In genomic region chr21:34910396-34910795, GRCh38 we compare ENCODE assay signal across 18 cellular contexts.
DNase-seq lines count a peak whose midpoint lies in the region; ATAC-seq and TF ChIP-seq lines count a peak whose summit lies in the region.
"Had no signal": no experiment of that assay in that cellular context is flagged by ENCODE, and none has a peak within 500 bp of the region (broad histone marks: within the 10 kb centered on the region; RNA-seq: fewer than 3 reads in every experiment).

No MANE protein-coding gene starts in this region.

- H3K9me3 ChIP-seq in left ventricle myocardium inferior (replicated peaks) (no peaks in the 10 kb centered on the region), tibial artery (no peaks in the 10 kb centered on the region), ascending aorta (no peaks in the 10 kb centered on the region)
- H3K9me3 ChIP-seq: pancreas, uterus had no signal

- TF ChIP-seq CTCF in left ventricle myocardium inferior (IDR thresholded peaks at IDR 0.05; ENCODE audit: borderline replicate concordance) = no peak
- no peak for TF ChIP-seq CTCF in tibial artery (IDR thresholded peaks at IDR 0.05)
- TF ChIP-seq CTCF in ascending aorta (IDR thresholded peaks at IDR 0.05) = no peak

- H3K4me1 ChIP-seq in left ventricle myocardium inferior (no peaks in the 10 kb centered on the region), tibial artery (no peaks in the 10 kb centered on the region), ascending aorta (no peaks in the 10 kb centered on the region)
- H3K4me1 ChIP-seq: uterus had no signal

- peak; percentile 21 for ATAC-seq in left ventricle myocardium superior
- ATAC-seq in HG02678 (IDR thresholded peaks at IDR 0.05; ENCODE audit: unreplicated experiment) = no peak
- ATAC-seq: Panc1; stimulated activated naive CD8-positive, alpha-beta T cell treated with anti-CD3 and anti-CD28 coated beads, Interleukin-15, Interleukin-2, amounts not matched to agents 100 U/mL and 50 U/mL, for 24 hours had no signal

- no peak overlapping the region for H3K27ac ChIP-seq in left ventricle myocardium inferior (replicated peaks)
- no peak overlapping the region for H3K27ac ChIP-seq in tibial artery
- H3K27ac ChIP-seq in ascending aorta = no peak overlapping the region
- H3K27ac ChIP-seq: pancreas, uterus had no signal

- intact Hi-C loops in left ventricle myocardium superior (cut with micrococcal nuclease) = no loop called here
- intact Hi-C loops in left ventricle myocardium inferior (cut with micrococcal nuclease) = no loop called here
- intact Hi-C loops in tibial artery (cut with DNase I; ENCODE audit: low total_unique reads) = no loop called here
- intact Hi-C loops in ascending aorta (cut with DNase I) = no loop called here

- H3K4me3 ChIP-seq in left ventricle myocardium inferior = no peak overlapping the region
- H3K4me3 ChIP-seq in tibial artery = no peak overlapping the region
- no peak overlapping the region for H3K4me3 ChIP-seq in ascending aorta
- H3K4me3 ChIP-seq: pancreas, skin epidermis, uterus had no signal

- H3K36me3 ChIP-seq in left ventricle myocardium inferior (no peaks in the 10 kb centered on the region), tibial artery (no peaks in the 10 kb centered on the region), ascending aorta (no peaks in the 10 kb centered on the region)
- H3K36me3 ChIP-seq: pancreas, uterus had no signal

- DNase-seq in left ventricle myocardium superior (no peak), left ventricle myocardium inferior (no peak), anterior cingulate cortex (lab: John Stamatoyannopoulos, UW) (peak in 30 of 58 donors; percentile 12 to 71 (median 38)), midbrain (lab: John Stamatoyannopoulos, UW) (peak; percentile 57), SW 1271 (lab: John Stamatoyannopoulos, UW) (no peak), tibial artery (no peak), ascending aorta (ENCODE audit: low spot score in 2 of 2) (no peak)
- DNase-seq: activated CD4-positive, alpha-beta memory T cell treated with anti-CD3 and anti-CD28 coated beads for 36 hours; Calu3; cerebellar nuclear complex; foreskin melanocyte; NCI-H187; pancreas; stimulated activated naive CD8-positive, alpha-beta T cell treated with anti-CD3 and anti-CD28 coated beads, Interleukin-15, Interleukin-2, amounts not matched to agents 100 U/mL and 50 U/mL, for 24 hours; uterus had no signal

- H3K27me3 ChIP-seq in left ventricle myocardium inferior (ENCODE audit: low read depth) = peaks cover 93% of the 10 kb centered on the region
- H3K27me3 ChIP-seq in tibial artery = peaks cover 0 to 4% of the 10 kb centered on the region in 2 donors
- H3K27me3 ChIP-seq in ascending aorta = no peaks in the 10 kb centered on the region
- H3K27me3 ChIP-seq: pancreas, uterus had no signal

Comparison
In these comparisons a context has a peak if more than half of its experiments do, and no peak if none do; other contexts are left out.
1. DNase-seq: peak in anterior cingulate cortex (30 of 58) and midbrain (single experiment); none in left ventricle myocardium superior (single experiment), left ventricle myocardium inferior (single experiment), SW 1271 (0 of 2), tibial artery (0 of 2) and ascending aorta (0 of 2).